In the genomic region with DNA sequence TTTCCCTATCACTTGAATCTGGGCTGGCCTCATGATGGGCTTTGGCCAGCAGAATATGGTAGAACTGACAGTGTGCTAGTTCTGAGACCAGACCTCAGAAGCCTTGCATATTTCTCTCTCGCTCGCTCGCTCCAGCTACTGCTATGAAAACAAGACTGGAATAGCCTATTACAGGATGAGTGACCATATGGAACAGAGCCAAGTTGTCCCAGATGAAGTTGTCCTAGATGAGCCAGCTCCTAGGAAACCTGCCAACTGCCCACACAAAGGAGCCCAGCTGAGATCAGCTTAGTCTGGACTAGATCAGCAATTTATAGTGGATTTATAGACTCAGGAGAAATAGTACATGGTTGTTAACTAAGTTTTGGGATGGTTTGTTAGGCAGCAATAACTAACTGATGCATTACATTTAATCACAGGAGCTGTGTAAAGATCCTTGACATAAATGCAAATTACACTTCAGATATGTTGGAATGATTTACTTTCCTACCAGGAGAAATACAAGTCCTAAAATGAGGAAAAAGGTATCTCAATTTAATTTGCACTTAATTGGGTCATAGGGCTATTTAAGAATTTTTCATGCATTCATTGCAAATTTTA, we compare ENCODE assay signal across 31 cellular contexts. TPM values are rescaled to one million over a fixed set of nuclear protein-coding genes. Genes with fewer than 3 reads are reported as not detected.
DNase-seq lines count a peak whose midpoint lies in the region; TF ChIP-seq lines count a peak whose summit lies in the region.
"Had no signal": no experiment of that assay in that cellular context is flagged by ENCODE, and none has a peak within 500 bp of the region (broad histone marks: within the 10 kb centered on the region; RNA-seq: fewer than 3 reads in every experiment).

No MANE protein-coding gene starts in this region.

- H3K27me3 Mint-ChIP-seq in CD14-positive monocyte (ENCODE audit: low read depth in 3 of 3) = peaks cover 23 to 34% (median 24%) of the 10 kb centered on the region in 3 donors

- in situ Hi-C loops in brain microvascular endothelial cell (cut with HindIII; ENCODE audit: low pct_ligation_motif_present, low sequenced_read_pairs) = no loop called here

- intact Hi-C loops in CD14-positive monocyte (cut with micrococcal nuclease) = no loop called here

- peak; percentile 40 for DNase-seq in EL
- DNase-seq in MG63 = peak; percentile 26
- peak; percentile 80 for DNase-seq in brain microvascular endothelial cell
- DNase-seq in non-pigmented ciliary epithelial cell (ENCODE audit: low read depth) = peak; percentile 31
- no peak for DNase-seq in midbrain (lab: John Stamatoyannopoulos, UW)
- no peak for DNase-seq in activated CD4-positive, alpha-beta T cell treated with anti-CD3 and anti-CD28 coated beads for 48 hours
- no peak for DNase-seq in CD14-positive monocyte (ENCODE audit: low spot score)
- DNase-seq: activated CD4-positive, alpha-beta memory T cell treated with anti-CD3 and anti-CD28 coated beads for 36 hours; activated CD8-positive, alpha-beta memory T cell treated with anti-CD3 and anti-CD28 coated beads, Interleukin-2, amount 50 U/mL, for 48 hours; aorta; CD4-positive, CD25-positive, alpha-beta regulatory T cell; cerebellar nuclear complex; effector CD4-positive, alpha-beta T cell; H7; islet precursor cell; NCI-H1694 treated with DMSO at 0.1 percent for 48 hours; NCI-H526 treated with DMSO at 0.1 percent for 48 hours; OCI-M1; ovary; SJCRH30; stimulated activated CD4-positive, alpha-beta T cell treated with anti-CD3 and anti-CD28 coated beads, Interleukin-12 subunit alpha, Interleukin-12 subunit beta, amount 100 ng/mL, for 4 hours; stimulated activated CD4-positive, alpha-beta T cell treated with anti-CD3 and anti-CD28 coated beads, Interleukin-4, amount 100 ng/mL, for 24 hours; stimulated activated naive CD4-positive, alpha-beta T cell; testis had no signal

- H3K9me3 ChIP-seq in MG63 = peaks cover 5% of the 10 kb centered on the region; the same call in 1 of the 2 replicates
- H3K9me3 ChIP-seq: gastroesophageal sphincter, ovary, right atrium auricular region, SJCRH30, testis had no signal

- H3K4me1 Mint-ChIP-seq in CD14-positive monocyte = no peaks in the 10 kb centered on the region
- H3K4me1 Mint-ChIP-seq: CD4-positive, CD25-positive, alpha-beta regulatory T cell had no signal

- H3K4me3 Mint-ChIP-seq in CD14-positive monocyte = no peak overlapping the region
- H3K4me3 Mint-ChIP-seq: activated CD4-positive, alpha-beta memory T cell treated with anti-CD3 and anti-CD28 coated beads for 36 hours; activated naive CD8-positive, alpha-beta T cell; CD4-positive, CD25-positive, alpha-beta regulatory T cell; natural killer cell treated with Interleukin-12 subunit alpha and Interleukin-12 subunit beta and Interleukin-15 and Interleukin-18, amount 100 ng/mL, for 72 hours had no signal

- no peaks in the 10 kb centered on the region for H3K36me3 Mint-ChIP-seq in CD14-positive monocyte
- H3K36me3 Mint-ChIP-seq: activated CD4-positive, alpha-beta memory T cell treated with anti-CD3 and anti-CD28 coated beads for 36 hours; activated naive CD8-positive, alpha-beta T cell; CD4-positive, CD25-positive, alpha-beta regulatory T cell; natural killer cell treated with Interleukin-12 subunit alpha and Interleukin-12 subunit beta and Interleukin-15 and Interleukin-18, amount 100 ng/mL, for 72 hours had no signal

- no peaks in the 10 kb centered on the region for H3K36me3 ChIP-seq in MG63
- H3K36me3 ChIP-seq in brain microvascular endothelial cell (replicated peaks) = no peaks in the 10 kb centered on the region
- H3K36me3 ChIP-seq: gastroesophageal sphincter, ovary, right atrium auricular region, SJCRH30 had no signal

- peaks cover 2% of the 10 kb centered on the region; the same call in 1 of the 2 replicates for H3K27me3 ChIP-seq in MG63
- no peaks in the 10 kb centered on the region for H3K27me3 ChIP-seq in brain microvascular endothelial cell (replicated peaks)
- H3K27me3 ChIP-seq: ovary, right atrium auricular region, SJCRH30, testis had no signal

- H3K27ac ChIP-seq in brain microvascular endothelial cell = no peak overlapping the region
- H3K27ac ChIP-seq: epithelial cell of prostate, gastroesophageal sphincter, ovary, right atrium auricular region, SJCRH30, testis had no signal

- H3K4me3 ChIP-seq in MG63 = no peak overlapping the region
- no peak overlapping the region for H3K4me3 ChIP-seq in brain microvascular endothelial cell (ENCODE audit: low read depth, low read length)
- H3K4me3 ChIP-seq: gastroesophageal sphincter, ovary, right atrium auricular region, SJCRH30, testis had no signal

- TF ChIP-seq CTCF in brain microvascular endothelial cell (IDR thresholded peaks at IDR 0.05; ENCODE audit: low read depth, low read length, missing control alignments) (no peak), CD14-positive monocyte (IDR thresholded peaks at IDR 0.05) (no peak)

- peak overlapping the region in 1 of 7 donors; percentile 4 for H3K27ac Mint-ChIP-seq in CD14-positive monocyte
- H3K27ac Mint-ChIP-seq: activated CD4-positive, alpha-beta memory T cell treated with anti-CD3 and anti-CD28 coated beads for 36 hours; activated naive CD8-positive, alpha-beta T cell; CD4-positive, CD25-positive, alpha-beta regulatory T cell; natural killer cell treated with Interleukin-12 subunit alpha and Interleukin-12 subunit beta and Interleukin-15 and Interleukin-18, amount 100 ng/mL, for 72 hours had no signal

- H3K9me3 Mint-ChIP-seq in CD14-positive monocyte = peaks cover 0 to 1% (median 0%) of the 10 kb centered on the region in 7 donors
- H3K9me3 Mint-ChIP-seq: activated CD4-positive, alpha-beta memory T cell treated with anti-CD3 and anti-CD28 coated beads for 36 hours; natural killer cell treated with Interleukin-12 subunit alpha and Interleukin-12 subunit beta and Interleukin-15 and Interleukin-18, amount 100 ng/mL, for 72 hours had no signal

RNA-seq across cellular contexts. Expression of a gene that starts 6.8 kb away (rescaled TPM):
- total RNA-seq in MG63 (2014; rRNA removed; shearing (Covaris generic); ENCODE audit: low replicate concordance) = 1.7 and 18.4 TPM in 2 replicates
- polyA plus RNA-seq in CD14-positive monocyte = not detected
- total RNA-seq: activated CD4-positive, alpha-beta memory T cell treated with anti-CD3 and anti-CD28 coated beads for 36 hours; HT-29; natural killer cell treated with Interleukin-12 subunit alpha and Interleukin-12 subunit beta and Interleukin-15 and Interleukin-18, amount 100 ng/mL, for 72 hours; SJCRH30 had no signal
- polyA plus RNA-seq: liver had no signal

Comparison
In these comparisons a context has a peak if more than half of its experiments do, and no peak if none do; other contexts are left out.
1. DNase-seq: peak in EL (single experiment), MG63 (single experiment), brain microvascular endothelial cell (single experiment) and non-pigmented ciliary epithelial cell (single experiment); none in midbrain (single experiment), activated CD4-positive, alpha-beta T cell treated with anti-CD3 and anti-CD28 coated beads for 48 hours (single experiment) and CD14-positive monocyte (single experiment).